In the genomic region with DNA sequence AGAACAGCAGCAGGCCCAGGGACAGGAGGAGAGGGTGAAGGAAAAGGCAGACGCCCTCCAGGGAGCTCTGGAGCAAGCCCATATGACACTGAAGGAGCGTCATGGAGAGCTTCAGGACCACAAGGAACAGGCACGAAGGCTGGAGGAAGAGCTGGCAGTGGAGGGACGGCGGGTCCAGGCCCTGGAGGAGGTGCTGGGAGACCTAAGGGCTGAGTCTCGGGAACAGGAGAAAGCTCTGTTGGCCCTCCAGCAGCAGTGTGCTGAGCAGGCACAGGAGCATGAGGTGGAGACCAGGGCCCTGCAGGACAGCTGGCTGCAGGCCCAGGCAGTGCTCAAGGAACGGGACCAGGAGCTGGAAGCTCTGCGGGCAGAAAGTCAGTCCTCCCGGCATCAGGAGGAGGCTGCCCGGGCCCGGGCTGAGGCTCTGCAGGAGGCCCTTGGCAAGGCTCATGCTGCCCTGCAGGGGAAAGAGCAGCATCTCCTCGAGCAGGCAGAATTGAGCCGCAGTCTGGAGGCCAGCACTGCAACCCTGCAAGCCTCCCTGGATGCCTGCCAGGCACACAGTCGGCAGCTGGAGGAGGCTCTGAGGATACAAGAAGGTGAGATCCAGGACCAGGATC, we compare ENCODE assay signal across 13 cellular contexts. TPM values are rescaled to one million over a fixed set of nuclear protein-coding genes. Genes with fewer than 3 reads are reported as not detected.
DNase-seq lines count a peak whose midpoint lies in the region; ATAC-seq and TF ChIP-seq lines count a peak whose summit lies in the region.
"Had no signal": no experiment of that assay in that cellular context is flagged by ENCODE, and none has a peak within 500 bp of the region (broad histone marks: within the 10 kb centered on the region; RNA-seq: fewer than 3 reads in every experiment).

No MANE protein-coding gene starts in this region.

- ATAC-seq in Right ventricle myocardium superior (ENCODE audit: poor library complexity) (peak; percentile 62), GM19324 (IDR thresholded peaks at IDR 0.05; ENCODE audit: low FRiP score, unreplicated experiment) (no peak)

- H3K4me3 ChIP-seq in right atrium auricular region = no peak overlapping the region
- H3K4me3 ChIP-seq in breast epithelium = no peak overlapping the region
- H3K4me3 ChIP-seq: SJSA1 had no signal

- H3K27me3 ChIP-seq in right atrium auricular region (no peaks in the 10 kb centered on the region), breast epithelium (no peaks in the 10 kb centered on the region)
- H3K27me3 ChIP-seq: SJSA1 had no signal

- intact Hi-C loops in Right ventricle myocardium superior (cut with DNase I) (no loop called here), breast epithelium (cut with DNase I; ENCODE audit: low total_unique reads) (no loop called here)

- no peak for TF ChIP-seq POLR2A in breast epithelium (IDR thresholded peaks at IDR 0.05)

- H3K27ac ChIP-seq in right atrium auricular region (no peak overlapping the region), breast epithelium (no peak overlapping the region)
- H3K27ac ChIP-seq: SJSA1 had no signal

- DNase-seq in Right ventricle myocardium superior (peak; percentile 64), right atrium auricular region (ENCODE audit: low spot score) (no peak), anterior cingulate cortex (lab: John Stamatoyannopoulos, UW) (peak in 30 of 58 donors; percentile 5 to 48 (median 20)), hippocampal formation (lab: John Stamatoyannopoulos, UW) (peak; percentile 7 to 12), breast epithelium (ENCODE audit: low spot score in 2 of 2) (no peak), dedifferentiated amniotic fluid mesenchymal stem cell (ENCODE audit: extremely low spot score) (no peak)
- DNase-seq in stimulated activated CD4-positive, alpha-beta T cell treated with anti-CD3 and anti-CD28 coated beads, Interleukin-15, amount 100 ng/mL, for 24 hours = no peak
- DNase-seq: NCI-H187; NK-92 treated with Interleukin-12 subunit alpha and Interleukin-12 subunit beta, amount 100 ng/mL, for 24 hours had no signal

- H3K9me3 ChIP-seq in right atrium auricular region = no peaks in the 10 kb centered on the region
- H3K9me3 ChIP-seq in breast epithelium = no peaks in the 10 kb centered on the region
- H3K9me3 ChIP-seq: SJSA1 had no signal

- H3K4me1 ChIP-seq in right atrium auricular region = peaks cover 0 to 7% of the 10 kb centered on the region in 2 donors
- H3K4me1 ChIP-seq in breast epithelium = no peaks in the 10 kb centered on the region
- H3K4me1 ChIP-seq: SJSA1 had no signal

- TF ChIP-seq CTCF in right atrium auricular region (IDR thresholded peaks at IDR 0.05) (no peak), breast epithelium (IDR thresholded peaks at IDR 0.05) (no peak)

- H3K36me3 ChIP-seq in right atrium auricular region (peaks cover 73% of the 10 kb centered on the region), breast epithelium (no peaks in the 10 kb centered on the region)

RNA-seq across cellular contexts. Expression of a gene that starts 25.5 kb away (rescaled TPM):
- total RNA-seq in Right ventricle myocardium superior (not detected), right atrium auricular region (not detected), breast epithelium (not detected)
- total RNA-seq: mesenteric fat pad, SJSA1, ureter had no signal

RNA-seq across cellular contexts. Expression of a gene that starts 37.9 kb away (rescaled TPM):
- total RNA-seq in Right ventricle myocardium superior = 90.7 TPM
- total RNA-seq in right atrium auricular region = 100 to 1,000 TPM in 1 of 2 donors, 10 to 100 TPM in 1; 99.9 to 155 TPM
- total RNA-seq in breast epithelium = 100 to 1,000 TPM; 221 to 243 (median 239) TPM

RNA-seq across cellular contexts. Expression of a gene that starts 48.6 kb away (rescaled TPM):
- total RNA-seq in Right ventricle myocardium superior = 12.3 TPM
- 10 to 100 TPM; 13.0 to 18.9 TPM for total RNA-seq in right atrium auricular region
- total RNA-seq in breast epithelium = 10 to 100 TPM; 22.2 to 28.5 (median 23.3) TPM

Comparison
In these comparisons a context has a peak if more than half of its experiments do, and no peak if none do; other contexts are left out.
1. DNase-seq: peak in Right ventricle myocardium superior (single experiment), anterior cingulate cortex (30 of 58) and hippocampal formation (2 of 2); none in right atrium auricular region (single experiment), stimulated activated CD4-positive, alpha-beta T cell treated with anti-CD3 and anti-CD28 coated beads, Interleukin-15, amount 100 ng/mL, for 24 hours (single experiment), breast epithelium (0 of 2) and dedifferentiated amniotic fluid mesenchymal stem cell (single experiment).